ENCODE assay signal across 8 cellular contexts in genomic region chr10:62817120-62817762, GRCh38. TPM values are rescaled to one million over a fixed set of nuclear protein-coding genes. Genes with fewer than 3 reads are reported as not detected.
A peak's percentile ranks its signal among the peaks of the same experiment; 100 is the strongest.
DNase-seq lines count a peak whose midpoint lies in the region; ATAC-seq and TF ChIP-seq lines count a peak whose summit lies in the region.

No MANE protein-coding gene starts in this region.

- no peaks in the 10 kb centered on the region for H3K9me3 Mint-ChIP-seq in natural killer cell treated with Interleukin-12 subunit alpha and Interleukin-12 subunit beta and Interleukin-15 and Interleukin-18, amount 100 ng/mL, for 72 hours

- peak; percentile 14 for ATAC-seq in GM21367 (IDR thresholded peaks at IDR 0.05; ENCODE audit: unreplicated experiment)
- peak; percentile 50 to 67 for ATAC-seq in natural killer cell treated with Interleukin-12 subunit alpha and Interleukin-12 subunit beta and Interleukin-15 and Interleukin-18, amount 100 ng/mL, for 72 hours
- no peak for ATAC-seq in thoracic aorta (ENCODE audit: insufficient number of reproducible peaks, low FRiP score, low read depth)

- H3K9me3 ChIP-seq in esophagus squamous epithelium: no peaks in the 10 kb centered on the region
- H3K9me3 ChIP-seq in thoracic aorta: no peaks in the 10 kb centered on the region

- no peaks in the 10 kb centered on the region for H3K36me3 ChIP-seq in esophagus squamous epithelium
- H3K36me3 ChIP-seq in thoracic aorta: no peaks in the 10 kb centered on the region

- intact Hi-C loops in esophagus squamous epithelium (cut with DNase I): loop anchor here (10.0 kb wide), 1 partner anchor 202 kb away; no protein-coding TSS in a partner anchor

- WGBS in esophagus squamous epithelium, 2 donors: 0 to 1% methylated on average over 14 to 37 of the region's 49 CpGs

- H3K27ac ChIP-seq in C4-2B: peak overlapping the region; percentile 57; the same call in 1 of the 2 replicates
- peak overlapping the region; percentile 79 to 93 (median 84) for H3K27ac ChIP-seq in esophagus squamous epithelium
- peak overlapping the region; percentile 79 to 89 for H3K27ac ChIP-seq in thoracic aorta

- H3K27me3 ChIP-seq in esophagus squamous epithelium: peaks cover 0 to 69% (median 8%) of the 10 kb centered on the region in 4 donors
- H3K27me3 ChIP-seq in thoracic aorta (replicated peaks; ENCODE audit: insufficient read depth): no peaks in the 10 kb centered on the region

- peak overlapping the region; percentile 96 to 100 for H3K27ac Mint-ChIP-seq in natural killer cell treated with Interleukin-12 subunit alpha and Interleukin-12 subunit beta and Interleukin-15 and Interleukin-18, amount 100 ng/mL, for 72 hours

- H3K4me3 Mint-ChIP-seq in natural killer cell treated with Interleukin-12 subunit alpha and Interleukin-12 subunit beta and Interleukin-15 and Interleukin-18, amount 100 ng/mL, for 72 hours: peak overlapping the region; percentile 100

- DNase-seq in Jurkat, Clone E6-1 (ENCODE audit: low read depth, low spot score): no peak
- DNase-seq in activated CD8-positive, alpha-beta memory T cell treated with anti-CD3 and anti-CD28 coated beads, Interleukin-2, amount 50 U/mL, for 48 hours: peak; percentile 84
- DNase-seq in esophagus squamous epithelium (lab: John Stamatoyannopoulos, UW) (peak; percentile 6), thoracic aorta (ENCODE audit: low spot score) (no peak), cerebellum (ENCODE audit: low spot score) (no peak)
- peak; percentile 88 for DNase-seq in natural killer cell treated with Interleukin-12 subunit alpha and Interleukin-12 subunit beta and Interleukin-15 and Interleukin-18, amount 100 ng/mL, for 72 hours (ENCODE audit: low spot score)

- H3K27me3 Mint-ChIP-seq in natural killer cell treated with Interleukin-12 subunit alpha and Interleukin-12 subunit beta and Interleukin-15 and Interleukin-18, amount 100 ng/mL, for 72 hours: peaks cover 7% of the 10 kb centered on the region in 2 donors

- TF ChIP-seq POLR2A in esophagus squamous epithelium (IDR thresholded peaks at IDR 0.05): no peak

- peaks cover 48 to 50% of the 10 kb centered on the region in 2 donors for H3K4me1 Mint-ChIP-seq in natural killer cell treated with Interleukin-12 subunit alpha and Interleukin-12 subunit beta and Interleukin-15 and Interleukin-18, amount 100 ng/mL, for 72 hours (ENCODE audit: low read depth in 2 of 2)

- H3K36me3 Mint-ChIP-seq in natural killer cell treated with Interleukin-12 subunit alpha and Interleukin-12 subunit beta and Interleukin-15 and Interleukin-18, amount 100 ng/mL, for 72 hours: peaks cover 6% of the 10 kb centered on the region

- TF ChIP-seq CTCF in C4-2B (conservative IDR thresholded peaks at IDR 0.05) (no peak), esophagus squamous epithelium (IDR thresholded peaks at IDR 0.05) (no peak), thoracic aorta (IDR thresholded peaks at IDR 0.05) (no peak)

- H3K4me3 ChIP-seq in Jurkat, Clone E6-1 (ENCODE audit: low read length): peak overlapping the region; percentile 61
- H3K4me3 ChIP-seq in esophagus squamous epithelium (peak overlapping the region; percentile 62 to 95 (median 68)), thoracic aorta (peak overlapping the region; percentile 95)

- H3K4me1 ChIP-seq in esophagus squamous epithelium: peaks cover 21 to 46% (median 31%) of the 10 kb centered on the region in 3 donors
- H3K4me1 ChIP-seq in thoracic aorta (ENCODE audit: control insufficient read depth in 1 of 2, low read depth in 2 of 2): peaks cover 20 to 44% of the 10 kb centered on the region in 2 donors

RNA-seq across cellular contexts. Expression of gene EGR2, which starts 1.1 kb away (rescaled TPM):
- polyA plus RNA-seq in Jurkat, Clone E6-1 (2012; ENCODE audit: insufficient read depth, insufficient read length): 1.3 TPM
- total RNA-seq in esophagus squamous epithelium: under 1 TPM; under 0.01 to 0.62 (median 0.48) TPM
- 100 to 1,000 TPM in 1 of 2 donors, 10 to 100 TPM in 1; 14.3 to 116 TPM for total RNA-seq in natural killer cell treated with Interleukin-12 subunit alpha and Interleukin-12 subunit beta and Interleukin-15 and Interleukin-18, amount 100 ng/mL, for 72 hours
- 1 to 10 TPM in 1 of 2 donors, under 1 TPM in 1; 0.95 to 3.3 TPM for total RNA-seq in thoracic aorta
- total RNA-seq in cerebellum: 0.18 TPM

RNA-seq across cellular contexts. Expression of gene ADO, which starts 12.7 kb away (rescaled TPM):
- polyA plus RNA-seq in Jurkat, Clone E6-1 (2012; ENCODE audit: insufficient read depth, insufficient read length): 12.7 TPM
- total RNA-seq in esophagus squamous epithelium: 10 to 100 TPM in 3 of 4 donors, 1 to 10 TPM in 1; 10.0 to 16.0 (median 13.8) TPM
- total RNA-seq in natural killer cell treated with Interleukin-12 subunit alpha and Interleukin-12 subunit beta and Interleukin-15 and Interleukin-18, amount 100 ng/mL, for 72 hours: 10 to 100 TPM; 26.3 to 49.2 TPM
- total RNA-seq in thoracic aorta: 10 to 100 TPM; 15.8 to 22.8 TPM
- total RNA-seq in cerebellum: 32.3 TPM

Comparison
In these comparisons a context has a peak if more than half of its experiments do, and no peak if none do; other contexts are left out.
1. DNase-seq: peak in activated CD8-positive, alpha-beta memory T cell treated with anti-CD3 and anti-CD28 coated beads, Interleukin-2, amount 50 U/mL, for 48 hours (single experiment), esophagus squamous epithelium (single experiment) and natural killer cell treated with Interleukin-12 subunit alpha and Interleukin-12 subunit beta and Interleukin-15 and Interleukin-18, amount 100 ng/mL, for 72 hours (single experiment); none in Jurkat, Clone E6-1 (single experiment), thoracic aorta (single experiment) and cerebellum (single experiment).
2. Peak in every context shown above with its lines, with median percentiles within 50 percentile points of each other: H3K27ac ChIP-seq and H3K4me3 ChIP-seq.